Comparison of ENCODE assay signal across 16 cellular contexts in genomic region chr3:86814918-86815655, GRCh38.
DNase-seq lines count a peak whose midpoint lies in the region; ATAC-seq and TF ChIP-seq lines count a peak whose summit lies in the region.
"Had no signal": no experiment of that assay in that cellular context is flagged by ENCODE, and none has a peak within 500 bp of the region (broad histone marks: within the 10 kb centered on the region; RNA-seq: fewer than 3 reads in every experiment).

No MANE protein-coding gene starts in this region.

- H3K4me1 ChIP-seq in SJCRH30 = peaks cover 26% of the 10 kb centered on the region
- H3K4me1 ChIP-seq in osteoblast (ENCODE audit: insufficient read depth, low read length) = peaks cover 14% of the 10 kb centered on the region
- H3K4me1 ChIP-seq: BLaER1, esophagus muscularis mucosa had no signal

- in situ Hi-C loops in GM13976 (cut with MboI; ENCODE audit: low sequenced_read_pairs, unreplicated experiment) = no loop called here

- H3K4me2 ChIP-seq in osteoblast (ENCODE audit: insufficient read depth, low read length) = peak overlapping the region; percentile 43
- H3K4me2 ChIP-seq: BLaER1 had no signal

- H3K27me3 ChIP-seq in SJCRH30 (no peaks in the 10 kb centered on the region), osteoblast (ENCODE audit: insufficient read depth, low read length) (no peaks in the 10 kb centered on the region)
- H3K27me3 ChIP-seq: BLaER1, esophagus muscularis mucosa had no signal

- no peak overlapping the region for H2AFZ ChIP-seq in osteoblast (ENCODE audit: low read length)

- H3K4me3 ChIP-seq in SJCRH30 = no peak overlapping the region
- H3K4me3 ChIP-seq in fibroblast of pulmonary artery (replicated peaks; ENCODE audit: low read depth, low read length) = no peak overlapping the region
- H3K4me3 ChIP-seq in osteoblast (ENCODE audit: insufficient read depth, low read length) = no peak overlapping the region
- H3K4me3 ChIP-seq: BLaER1, esophagus muscularis mucosa had no signal

- CTCF ChIA-PET in GM10248 (lab: Yijun Ruan, JAX) = interaction anchor here (1.1 to 1.5 kb wide), 2 partner anchors 36 to 116 kb away, joined by 3 read pairs; no protein-coding TSS in a partner anchor

- no peak for TF ChIP-seq CTCF in fibroblast of pulmonary artery (IDR thresholded peaks at IDR 0.05; ENCODE audit: low read length, missing control alignments)
- TF ChIP-seq CTCF in osteoblast (IDR thresholded peaks at IDR 0.05; ENCODE audit: extremely low read depth, low read depth, low read length) = no peak
- TF ChIP-seq CTCF in GM13976 (IDR thresholded peaks at IDR 0.05; ENCODE audit: borderline replicate concordance, control extremely low read depth, extremely low read depth, insufficient read depth, missing control alignments) = no peak
- TF ChIP-seq CTCF in GM10248 (IDR thresholded peaks at IDR 0.05; ENCODE audit: control extremely low read depth, extremely low read depth, low read depth, missing control alignments) = no peak

- H3K9me3 ChIP-seq in SJCRH30 (replicated peaks) (no peaks in the 10 kb centered on the region), osteoblast (ENCODE audit: low read depth, low read length) (no peaks in the 10 kb centered on the region)
- H3K9me3 ChIP-seq: BLaER1, esophagus muscularis mucosa had no signal

- peak overlapping the region; percentile 27 for H3K27ac ChIP-seq in SJCRH30
- H3K27ac ChIP-seq in osteoblast (ENCODE audit: low read depth, low read length) = peak overlapping the region; percentile 27
- H3K27ac ChIP-seq: BLaER1 had no signal

- H3K36me3 ChIP-seq in SJCRH30 = no peaks in the 10 kb centered on the region
- H3K36me3 ChIP-seq in osteoblast (ENCODE audit: insufficient read depth, low read length) = no peaks in the 10 kb centered on the region
- H3K36me3 ChIP-seq: BLaER1, esophagus muscularis mucosa had no signal

- H4K20me1 ChIP-seq in osteoblast (ENCODE audit: insufficient read depth, low read length) = no peaks in the 10 kb centered on the region
- H4K20me1 ChIP-seq: BLaER1 had no signal

- no peak for ATAC-seq in GM18868 (IDR thresholded peaks at IDR 0.05; ENCODE audit: unreplicated experiment)
- ATAC-seq: activated naive CD4-positive, alpha-beta T cell treated with anti-CD3 and anti-CD28 coated beads, Interleukin-2, amount 50 U/mL, for 72 hours had no signal

- POLR2A ChIA-PET in GM10248 (lab: Yijun Ruan, JAX) = no interaction called here

- H3K79me2 ChIP-seq in osteoblast (ENCODE audit: insufficient read depth, low read length) = no peaks in the 10 kb centered on the region

- DNase-seq in GM04503 (ENCODE audit: low read depth) = peak; percentile 37
- no peak for DNase-seq in SJCRH30
- peak; percentile 31 for DNase-seq in fibroblast of pulmonary artery (ENCODE audit: low read depth)
- DNase-seq in osteoblast (ENCODE audit: insufficient read length, low spot score, missing footprints) = no peak
- DNase-seq in GM13976 (ENCODE audit: low spot score) = no peak
- no peak for DNase-seq in GM10248 (ENCODE audit: extremely low spot score)
- DNase-seq in NOMO-1 treated with DMSO at 0.1 percent for 48 hours (lab: John Stamatoyannopoulos, UW; ENCODE audit: unreplicated experiment) = no peak
- DNase-seq: activated CD4-positive, CD25-positive, alpha-beta regulatory T cell; activated CD8-positive, alpha-beta memory T cell treated with anti-CD3 and anti-CD28 coated beads, Interleukin-2, amount 50 U/mL, for 4 hours; DMS79; OCI-M1; stimulated activated CD4-positive, alpha-beta T cell treated with anti-CD3 and anti-CD28 coated beads, Interleukin-1b, Interleukin-23, amount 100 ng/mL, for 48 hours had no signal

Comparison
In these comparisons a context has a peak if more than half of its experiments do, and no peak if none do; other contexts are left out.
1. DNase-seq: peak in GM04503 (single experiment) and fibroblast of pulmonary artery (single experiment); none in SJCRH30 (0 of 2), osteoblast (single experiment), GM13976 (single experiment), GM10248 (single experiment) and NOMO-1 treated with DMSO at 0.1 percent for 48 hours (single experiment).